ENCODE assay signal across 8 cellular contexts in the genomic region with DNA sequence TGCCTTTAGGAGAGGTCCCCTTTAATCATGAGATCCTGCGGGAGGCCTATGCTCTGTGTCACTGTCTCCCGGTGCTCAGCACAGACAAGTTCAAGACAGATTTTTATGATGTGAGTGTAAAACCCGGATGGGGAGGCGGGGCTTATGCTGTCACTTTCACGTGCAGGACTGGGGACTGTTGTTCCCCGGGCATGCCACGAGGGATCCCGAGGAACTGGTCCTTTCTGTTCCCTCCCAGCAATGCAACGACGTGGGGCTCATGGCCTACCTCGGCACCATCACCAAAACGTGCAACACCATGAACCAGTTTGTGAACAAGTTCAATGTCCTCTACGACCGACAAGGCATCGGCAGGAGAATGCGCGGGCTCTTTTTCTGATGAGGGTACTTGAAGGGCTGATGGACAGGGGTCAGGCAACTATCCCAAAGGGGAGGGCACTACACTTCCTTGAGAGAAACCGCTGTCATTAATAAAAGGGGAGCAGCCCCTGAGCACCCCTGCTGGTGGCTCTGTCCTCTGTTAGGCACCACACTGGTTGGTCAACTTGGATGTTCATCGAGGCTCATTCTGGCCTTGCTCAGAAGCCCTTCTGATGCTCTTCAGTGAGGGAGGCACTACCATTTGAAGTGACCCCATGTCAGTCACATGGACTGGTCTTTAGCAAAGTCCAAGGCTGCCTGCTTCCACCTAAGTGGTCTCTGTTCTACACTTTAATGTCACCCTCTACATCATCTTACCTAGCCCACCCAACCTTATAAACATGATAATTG. TPM values are rescaled to one million over a fixed set of nuclear protein-coding genes. Genes with fewer than 3 reads are reported as not detected.
DNase-seq lines count a peak whose midpoint lies in the region; ATAC-seq, FAIRE-seq and TF ChIP-seq lines count a peak whose summit lies in the region.

No MANE protein-coding gene starts in this region.

- H3K79me2 ChIP-seq in fibroblast of lung (ENCODE audit: control insufficient read depth, insufficient read depth, low read length) = peaks cover 27% of the 10 kb centered on the region

- H3K4me1 Mint-ChIP-seq in CD4-positive, alpha-beta memory T cell = peaks cover 15 to 41% (median 29%) of the 10 kb centered on the region in 4 donors
- peaks cover 21 to 33% (median 32%) of the 10 kb centered on the region in 3 donors for H3K4me1 Mint-ChIP-seq in T-cell

- no peaks in the 10 kb centered on the region for H3K9me3 ChIP-seq in CD4-positive, alpha-beta memory T cell (ENCODE audit: control insufficient read depth in 1 of 2, low read length in 2 of 2)
- no peaks in the 10 kb centered on the region for H3K9me3 ChIP-seq in fibroblast of lung (ENCODE audit: control insufficient read depth, insufficient read depth, low read depth, low read length)

- no peaks in the 10 kb centered on the region for H3K27me3 ChIP-seq in CD4-positive, alpha-beta memory T cell (ENCODE audit: insufficient read depth, low read length)
- no peaks in the 10 kb centered on the region for H3K27me3 ChIP-seq in fibroblast of lung (ENCODE audit: control insufficient read depth, insufficient read depth, low read length)

- no peaks in the 10 kb centered on the region for H3K27me3 Mint-ChIP-seq in CD4-positive, alpha-beta memory T cell
- no peaks in the 10 kb centered on the region for H3K27me3 Mint-ChIP-seq in T-cell

- no peak overlapping the region for H2AFZ ChIP-seq in fibroblast of lung (ENCODE audit: low read length)

- ATAC-seq in T-cell (replicated peaks in 1 of 4) (no peak), GM21390 (IDR thresholded peaks at IDR 0.05; ENCODE audit: unreplicated experiment) (no peak), GM19467 (IDR thresholded peaks at IDR 0.05; ENCODE audit: unreplicated experiment) (no peak)

- DNase-seq in CD4-positive, alpha-beta memory T cell = no peak
- DNase-seq in GM12892 (ENCODE audit: insufficient read length) = no peak
- no peak for DNase-seq in T-cell
- peak in 1 of 2 donors; percentile 29 for DNase-seq in fibroblast of lung (ENCODE audit: low read depth in 2 of 2)
- no peak for DNase-seq in AG08395 (ENCODE audit: low spot score)
- no peak for DNase-seq in activated effector memory CD4-positive, alpha-beta T cell treated with anti-CD3 and anti-CD28 coated beads, Interleukin-2, amount 50 U/mL, for 16 hours

- peaks cover 0 to 4% (median 0%) of the 10 kb centered on the region in 8 donors for H3K9me3 Mint-ChIP-seq in CD4-positive, alpha-beta memory T cell
- H3K9me3 Mint-ChIP-seq in T-cell = no peaks in the 10 kb centered on the region

- POLR2A ChIA-PET in CD4-positive, alpha-beta memory T cell (lab: Charles Lee; ENCODE audit: partially characterized antibody) = interaction anchor here (0.9 to 6.2 kb wide), 3 partner anchors 9 to 57 kb away, joined by 4 to 83 read pairs (median 5); a partner anchor contains a TSS
- POLR2A ChIA-PET in T-cell (lab: Charles Lee) = no interaction called here

- no peak for FAIRE-seq in GM12892 (lab: Jason Lieb, UNC)

- TF ChIP-seq POLR2A in GM12892 (IDR thresholded peaks at IDR 0.05; ENCODE audit: low read depth, low read length) = peak; percentile 90

- peak overlapping the region in 3 of 8 donors; percentile 19 to 86 (median 43) for H3K4me3 Mint-ChIP-seq in CD4-positive, alpha-beta memory T cell
- H3K4me3 Mint-ChIP-seq in T-cell = no peak overlapping the region

- peaks cover 63% of the 10 kb centered on the region for H3K36me3 ChIP-seq in CD4-positive, alpha-beta memory T cell (ENCODE audit: insufficient read depth, low read length)
- H3K36me3 ChIP-seq in fibroblast of lung (ENCODE audit: control insufficient read depth, insufficient read depth, low read length) = peaks cover 46% of the 10 kb centered on the region

- no peaks in the 10 kb centered on the region for H4K20me1 ChIP-seq in fibroblast of lung (ENCODE audit: control insufficient read depth, extremely low read depth, insufficient read depth, low read length)

- CTCF ChIA-PET in CD4-positive, alpha-beta memory T cell (lab: Charles Lee; ENCODE audit: partially characterized antibody) = no interaction called here
- CTCF ChIA-PET in T-cell (lab: Charles Lee) = interaction anchor here (1.0 to 1.3 kb wide), 2 partner anchors 9 kb away, joined by 3 to 4 read pairs; no protein-coding TSS in a partner anchor

- no peak overlapping the region for H3K27ac ChIP-seq in CD4-positive, alpha-beta memory T cell (ENCODE audit: low read depth, low read length)
- peak overlapping the region; percentile 34 for H3K27ac ChIP-seq in fibroblast of lung (ENCODE audit: insufficient read depth, low read length)

- peaks cover 16% of the 10 kb centered on the region for H3K4me1 ChIP-seq in CD4-positive, alpha-beta memory T cell (ENCODE audit: insufficient read depth, low read length)
- peaks cover 26% of the 10 kb centered on the region for H3K4me1 ChIP-seq in fibroblast of lung (ENCODE audit: control insufficient read depth, extremely low read depth, insufficient read depth, low read length)

- H3K36me3 Mint-ChIP-seq in CD4-positive, alpha-beta memory T cell = peaks cover 43 to 71% of the 10 kb centered on the region in 2 donors
- H3K36me3 Mint-ChIP-seq in T-cell = peaks cover 49% of the 10 kb centered on the region

- intact Hi-C loops in CD4-positive, alpha-beta memory T cell (cut with micrococcal nuclease) = no loop called here

- no peak overlapping the region for H3K4me3 ChIP-seq in CD4-positive, alpha-beta memory T cell (ENCODE audit: low read length in 2 of 2)
- H3K4me3 ChIP-seq in fibroblast of lung (replicated peaks in 1 of 4; ENCODE audit: control extremely low read depth in 1 of 4, insufficient read depth in 1 of 4, low read depth in 3 of 4, low read length in 4 of 4) = no peak overlapping the region

- peak overlapping the region in 4 of 7 donors; percentile 19 to 90 (median 59) for H3K27ac Mint-ChIP-seq in CD4-positive, alpha-beta memory T cell
- peak overlapping the region; percentile 8 to 14 for H3K27ac Mint-ChIP-seq in T-cell

- H3K9ac ChIP-seq in fibroblast of lung (ENCODE audit: insufficient read depth, low read length) = no peak overlapping the region

- peak overlapping the region; percentile 15 for H3K4me2 ChIP-seq in fibroblast of lung (ENCODE audit: extremely low read depth, insufficient read depth, low read length)

- TF ChIP-seq CTCF in fibroblast of lung (conservative IDR thresholded peaks at IDR 0.05 in 1 of 2, IDR thresholded peaks at IDR 0.05 in 1 of 2; ENCODE audit: low read depth in 1 of 2, low read length in 2 of 2) = peak in 1 of 2 donors; percentile 19

RNA-seq across cellular contexts. Expression of a gene that starts 2.8 kb away (rescaled TPM):
- 10 to 100 TPM; 85.5 to 89.2 TPM for total RNA-seq in CD4-positive, alpha-beta memory T cell
- polyA plus RNA-seq in CD4-positive, alpha-beta memory T cell = 100 to 1,000 TPM; 155 to 261 TPM
- polyA plus RNA-seq in GM12892 (2012; ENCODE audit: missing spikeins) = 127 TPM
- 10 to 100 TPM; 67.1 to 71.1 (median 68.3) TPM for total RNA-seq in T-cell
- 43.1 and 71.0 TPM in 2 replicates for total RNA-seq in fibroblast of lung
- polyA plus RNA-seq in fibroblast of lung = 188 and 312 TPM in 2 replicates
- 187 and 310 TPM in 2 replicates for polyA plus RNA-seq in fibroblast of lung (2012)
- polyA minus RNA-seq in fibroblast of lung (ENCODE audit: low replicate concordance) = 604 and 640 TPM in 2 replicates

RNA-seq across cellular contexts. Expression of a gene that starts 9.6 kb away (rescaled TPM):
- total RNA-seq in CD4-positive, alpha-beta memory T cell = 100 to 1,000 TPM; 164 to 173 TPM
- polyA plus RNA-seq in CD4-positive, alpha-beta memory T cell = 10 to 100 TPM; 26.9 to 29.9 TPM
- 151 TPM for polyA plus RNA-seq in GM12892 (2012; ENCODE audit: missing spikeins)
- total RNA-seq in T-cell (100 to 1,000 TPM in 4 of 5 donors, 10 to 100 TPM in 1; 95.2 to 181 (median 164) TPM), fibroblast of lung (16.7 and 24.4 TPM in 2 replicates)
- polyA plus RNA-seq in fibroblast of lung = 34.3 and 110 TPM in 2 replicates
- polyA plus RNA-seq in fibroblast of lung (2012) = 35.8 and 138 TPM in 2 replicates
- 53.4 and 271 TPM in 2 replicates for polyA minus RNA-seq in fibroblast of lung (ENCODE audit: low replicate concordance)

RNA-seq across cellular contexts. Expression of a gene that starts 9.8 kb away (rescaled TPM):
- total RNA-seq in CD4-positive, alpha-beta memory T cell = 10 to 100 TPM; 12.1 to 14.9 TPM
- 1 to 10 TPM; 3.2 to 4.3 TPM for polyA plus RNA-seq in CD4-positive, alpha-beta memory T cell
- 9.6 TPM for polyA plus RNA-seq in GM12892 (2012; ENCODE audit: missing spikeins)
- total RNA-seq in T-cell (10 to 100 TPM in 3 of 5 donors, 1 to 10 TPM in 2; 5.5 to 18.7 (median 11.6) TPM), fibroblast of lung (17.2 and 30.3 TPM in 2 replicates)
- 19.6 and 22.1 TPM in 2 replicates for polyA plus RNA-seq in fibroblast of lung
- 16.6 and 23.8 TPM in 2 replicates for polyA plus RNA-seq in fibroblast of lung (2012)
- 33.3 and 35.8 TPM in 2 replicates for polyA minus RNA-seq in fibroblast of lung (ENCODE audit: low replicate concordance)

RNA-seq across cellular contexts. Expression of a gene that starts 10.1 kb away (rescaled TPM):
- 10 to 100 TPM; 44.2 to 44.8 TPM for total RNA-seq in CD4-positive, alpha-beta memory T cell
- polyA plus RNA-seq in CD4-positive, alpha-beta memory T cell = 10 to 100 TPM; 11.9 to 25.4 TPM
- polyA plus RNA-seq in GM12892 (2012; ENCODE audit: missing spikeins) = 19.0 TPM
- total RNA-seq in T-cell (10 to 100 TPM; 31.7 to 39.2 (median 35.4) TPM), fibroblast of lung (26.8 and 30.8 TPM in 2 replicates)
- 19.7 and 20.4 TPM in 2 replicates for polyA plus RNA-seq in fibroblast of lung
- 12.1 and 13.1 TPM in 2 replicates for polyA plus RNA-seq in fibroblast of lung (2012)
- polyA minus RNA-seq in fibroblast of lung (ENCODE audit: low replicate concordance) = 15.8 and 49.9 TPM in 2 replicates

RNA-seq across cellular contexts. Expression of a gene that starts 27.6 kb away (rescaled TPM):
- total RNA-seq in CD4-positive, alpha-beta memory T cell = 10 to 100 TPM; 61.6 to 62.2 TPM
- 10 to 100 TPM; 25.3 to 35.2 TPM for polyA plus RNA-seq in CD4-positive, alpha-beta memory T cell
- polyA plus RNA-seq in GM12892 (2012; ENCODE audit: missing spikeins) = 20.1 TPM
- total RNA-seq in T-cell (10 to 100 TPM; 44.1 to 73.5 (median 61.3) TPM), fibroblast of lung (33.1 and 41.5 TPM in 2 replicates)
- polyA plus RNA-seq in fibroblast of lung = 16.2 and 23.6 TPM in 2 replicates
- polyA plus RNA-seq in fibroblast of lung (2012) = 51.1 and 72.1 TPM in 2 replicates
- 83.9 and 107 TPM in 2 replicates for polyA minus RNA-seq in fibroblast of lung (ENCODE audit: low replicate concordance)
